Comparison of ENCODE assay signal across 28 cellular contexts in the genomic region with DNA sequence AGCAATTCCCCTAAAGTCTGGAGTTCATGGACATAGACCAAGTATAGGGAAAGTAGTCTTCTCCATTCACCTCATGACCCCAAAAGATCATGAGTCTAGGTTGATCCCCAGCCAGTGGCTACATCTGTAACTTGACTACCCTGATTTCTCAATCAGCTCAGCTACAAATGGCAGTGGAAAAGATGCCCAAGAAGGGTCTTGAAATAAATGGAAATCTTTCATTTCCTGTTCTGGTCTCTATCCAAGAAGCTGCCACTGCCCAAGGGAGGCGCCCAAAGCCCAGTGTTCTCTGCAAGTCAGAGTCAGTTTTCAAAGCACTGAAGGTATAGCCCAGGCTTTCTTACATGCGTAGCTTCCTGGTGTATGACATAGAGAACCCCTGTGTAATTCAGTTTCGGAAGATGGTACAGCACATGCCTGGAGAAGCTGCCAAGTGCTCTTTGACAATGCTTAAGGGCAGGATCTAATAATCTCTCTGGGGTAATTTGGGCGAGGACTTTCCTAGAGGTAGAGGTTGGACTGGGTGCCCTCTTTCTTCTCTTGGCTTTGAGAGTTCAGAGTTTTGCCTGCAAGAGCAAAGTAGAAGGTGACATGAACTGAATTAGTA.
DNase-seq lines count a peak whose midpoint lies in the region; ATAC-seq and TF ChIP-seq lines count a peak whose summit lies in the region.
"Had no signal": no experiment of that assay in that cellular context is flagged by ENCODE, and none has a peak within 500 bp of the region (broad histone marks: within the 10 kb centered on the region; RNA-seq: fewer than 3 reads in every experiment).

No MANE protein-coding gene starts in this region.

- no peaks in the 10 kb centered on the region for H3K9me3 ChIP-seq in gastrocnemius medialis
- no peaks in the 10 kb centered on the region for H3K9me3 ChIP-seq in transverse colon
- no peaks in the 10 kb centered on the region for H3K9me3 ChIP-seq in uterus
- H3K9me3 ChIP-seq: body of pancreas, Caco-2, left lung, neutrophil, stomach, tibial nerve had no signal

- 71 to 100% methylated on average over 1 to 4 of the region's 4 CpGs for WGBS in transverse colon (ENCODE audit: low coverage in 1 of 2), 2 donors

- H3K4me1 ChIP-seq in gastrocnemius medialis (peaks cover 13 to 15% of the 10 kb centered on the region in 2 donors), transverse colon (no peaks in the 10 kb centered on the region), uterus (no peaks in the 10 kb centered on the region)
- H3K4me1 ChIP-seq: body of pancreas had no signal

- in situ Hi-C loops in gastrocnemius medialis (cut with MboI; ENCODE audit: low sequenced_read_pairs in 4 of 4) = no loop called here
- in situ Hi-C loops in transverse colon (cut with MboI; ENCODE audit: low pct_ligation_motif_present in 1 of 4, low pct_unique_long_range_greater_than_20kb in 1 of 4, low sequenced_read_pairs in 3 of 4) = no loop called here

- intact Hi-C loops in gastrocnemius medialis (cut with DNase I; ENCODE audit: low total_unique reads) (no loop called here), transverse colon (cut with DNase I; ENCODE audit: low total_unique reads) (no loop called here), uterus (cut with DNase I; ENCODE audit: low total_unique reads) (no loop called here)

- no peak overlapping the region for H3K4me3 ChIP-seq in choroid plexus epithelial cell (ENCODE audit: low read depth, low read length)
- no peak overlapping the region for H3K4me3 ChIP-seq in foreskin fibroblast (ENCODE audit: low read depth in 1 of 2, low read length in 2 of 2)
- no peak overlapping the region for H3K4me3 ChIP-seq in gastrocnemius medialis
- H3K4me3 ChIP-seq in transverse colon = no peak overlapping the region
- H3K4me3 ChIP-seq in uterus = no peak overlapping the region
- H3K4me3 ChIP-seq: body of pancreas, K562, left lung, skin epidermis, stomach, tibial nerve had no signal

- TF ChIP-seq POLR2A in gastrocnemius medialis (IDR thresholded peaks at IDR 0.05) (no peak), transverse colon (IDR thresholded peaks at IDR 0.05) (no peak), uterus (IDR thresholded peaks at IDR 0.05) (no peak)

- peak; percentile 13 for DNase-seq in NCI-H69 (lab: John Stamatoyannopoulos, UW)
- peak; percentile 20 for DNase-seq in choroid plexus epithelial cell (ENCODE audit: low read depth)
- peak; percentile 19 to 51 for DNase-seq in foreskin fibroblast
- DNase-seq in gastrocnemius medialis = peak; percentile 17 to 34
- no peak for DNase-seq in stimulated activated CD4-positive, alpha-beta T cell treated with anti-CD3 and anti-CD28 coated beads, Interleukin-2, amount 100 ng/mL, for 24 hours
- no peak for DNase-seq in transverse colon
- no peak for DNase-seq in uterus
- DNase-seq: activated CD4-positive, alpha-beta T cell treated with anti-CD3 and anti-CD28 coated beads, Interleukin-2, amount 10 ng/mL, durations not matched to agents 24 days and 14 days; activated naive CD4-positive, alpha-beta T cell; activated T-cell treated with anti-CD3 and anti-CD28 coated beads, Interleukin-2, amount 50 U/mL, for 4 hours; body of pancreas; C1 segment of cervical spinal cord; Caco-2; hypothalamus; left lung; naive B cell; NCI-H1417 treated with DMSO at 0.1 percent for 48 hours; NCI-H2081 treated with DMSO at 0.1 percent for 48 hours; NCI-H446; OCI-M1; stimulated activated CD8-positive, alpha-beta memory T cell treated with anti-CD3 and anti-CD28 coated beads, Interleukin-4, amount 100 ng/mL, for 48 hours; stomach had no signal

- H3K27me3 ChIP-seq in gastrocnemius medialis (no peaks in the 10 kb centered on the region), transverse colon (no peaks in the 10 kb centered on the region), uterus (no peaks in the 10 kb centered on the region)
- H3K27me3 ChIP-seq: body of pancreas, left lung, neutrophil, stomach, tibial nerve had no signal

- H3K27ac ChIP-seq in gastrocnemius medialis (peak overlapping the region in 3 of 4 donors; percentile 8 to 61 (median 46)), transverse colon (no peak overlapping the region), uterus (no peak overlapping the region)
- H3K27ac ChIP-seq: body of pancreas, epithelial cell of prostate, left lung, neutrophil, skin epidermis, stomach, VCaP had no signal

- TF ChIP-seq CTCF in choroid plexus epithelial cell (conservative IDR thresholded peaks at IDR 0.05; ENCODE audit: low read depth, low read length) = no peak
- TF ChIP-seq CTCF in foreskin fibroblast (IDR thresholded peaks at IDR 0.05; ENCODE audit: low read depth, low read length) = no peak
- TF ChIP-seq CTCF in gastrocnemius medialis (IDR thresholded peaks at IDR 0.05 in 4 of 5, conservative IDR thresholded peaks at IDR 0.05 in 1 of 5) = no peak
- TF ChIP-seq CTCF in transverse colon (IDR thresholded peaks at IDR 0.05) = no peak
- no peak for TF ChIP-seq CTCF in uterus (IDR thresholded peaks at IDR 0.05)

- TF ChIP-seq EP300 in transverse colon (IDR thresholded peaks at IDR 0.05; ENCODE audit: low read depth) = no peak

- ATAC-seq in gastrocnemius medialis = peak; percentile 87 to 89
- ATAC-seq: activated T-cell treated with anti-CD3 and anti-CD28 coated beads, Interleukin-2, amount 50 U/mL, for 4 hours; body of pancreas; K562 had no signal

- H3K36me3 ChIP-seq in gastrocnemius medialis = no peaks in the 10 kb centered on the region
- no peaks in the 10 kb centered on the region for H3K36me3 ChIP-seq in transverse colon
- no peaks in the 10 kb centered on the region for H3K36me3 ChIP-seq in uterus
- H3K36me3 ChIP-seq: left lung, neutrophil, stomach, tibial nerve had no signal

Comparison
In these comparisons a context has a peak if more than half of its experiments do, and no peak if none do; other contexts are left out.
1. DNase-seq: peak in NCI-H69 (single experiment), choroid plexus epithelial cell (single experiment), foreskin fibroblast (2 of 2) and gastrocnemius medialis (2 of 2); none in stimulated activated CD4-positive, alpha-beta T cell treated with anti-CD3 and anti-CD28 coated beads, Interleukin-2, amount 100 ng/mL, for 24 hours (0 of 2), transverse colon (single experiment) and uterus (0 of 2).
2. H3K27ac ChIP-seq: peak in gastrocnemius medialis (3 of 4); none in transverse colon (0 of 4) and uterus (0 of 2).